ENCODE assay signal across 1 cellular context in the genomic region with DNA sequence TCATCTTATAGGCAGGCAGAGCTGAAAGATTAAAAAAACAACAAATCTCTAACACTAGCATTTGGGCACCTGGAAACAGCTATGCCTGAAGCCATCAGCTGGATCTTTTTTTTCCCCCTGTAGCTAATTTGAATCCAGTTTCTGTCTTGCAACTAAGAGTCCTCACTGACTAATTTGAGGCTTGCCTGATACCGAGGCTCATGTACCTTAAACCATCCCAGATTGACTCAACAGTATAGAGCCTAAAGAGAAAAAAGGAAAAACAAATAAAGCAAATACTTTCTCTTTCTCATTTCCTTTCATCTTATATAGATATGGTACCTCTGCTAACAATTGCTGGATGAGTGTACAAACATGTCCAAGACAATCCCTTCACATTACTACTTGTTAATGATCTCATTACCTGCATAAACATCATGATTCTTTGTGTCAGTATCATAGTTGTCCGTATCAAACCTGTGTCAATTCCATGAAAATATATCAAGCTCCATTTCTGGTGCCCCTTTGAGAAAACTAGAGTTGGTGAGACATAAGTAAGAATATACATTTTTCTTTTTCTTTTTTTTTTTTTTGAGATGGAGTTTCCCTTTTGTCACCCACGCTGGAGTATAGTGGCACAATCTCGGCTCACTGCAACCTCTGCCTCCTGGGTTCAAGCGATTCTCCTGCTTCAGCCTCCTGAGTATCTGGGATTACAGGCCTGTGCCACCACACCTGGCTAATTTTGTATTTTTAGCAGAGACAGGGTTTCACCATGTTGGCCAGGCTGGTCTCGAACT.
TF ChIP-seq lines count a peak whose summit lies in the region.

No MANE protein-coding gene starts in this region.

TF ChIP-seq in GM23338, 12 proteins besides CTCF, POLR2A, EP300 and RAD21:
- TF ChIP-seq, protein P1, sequence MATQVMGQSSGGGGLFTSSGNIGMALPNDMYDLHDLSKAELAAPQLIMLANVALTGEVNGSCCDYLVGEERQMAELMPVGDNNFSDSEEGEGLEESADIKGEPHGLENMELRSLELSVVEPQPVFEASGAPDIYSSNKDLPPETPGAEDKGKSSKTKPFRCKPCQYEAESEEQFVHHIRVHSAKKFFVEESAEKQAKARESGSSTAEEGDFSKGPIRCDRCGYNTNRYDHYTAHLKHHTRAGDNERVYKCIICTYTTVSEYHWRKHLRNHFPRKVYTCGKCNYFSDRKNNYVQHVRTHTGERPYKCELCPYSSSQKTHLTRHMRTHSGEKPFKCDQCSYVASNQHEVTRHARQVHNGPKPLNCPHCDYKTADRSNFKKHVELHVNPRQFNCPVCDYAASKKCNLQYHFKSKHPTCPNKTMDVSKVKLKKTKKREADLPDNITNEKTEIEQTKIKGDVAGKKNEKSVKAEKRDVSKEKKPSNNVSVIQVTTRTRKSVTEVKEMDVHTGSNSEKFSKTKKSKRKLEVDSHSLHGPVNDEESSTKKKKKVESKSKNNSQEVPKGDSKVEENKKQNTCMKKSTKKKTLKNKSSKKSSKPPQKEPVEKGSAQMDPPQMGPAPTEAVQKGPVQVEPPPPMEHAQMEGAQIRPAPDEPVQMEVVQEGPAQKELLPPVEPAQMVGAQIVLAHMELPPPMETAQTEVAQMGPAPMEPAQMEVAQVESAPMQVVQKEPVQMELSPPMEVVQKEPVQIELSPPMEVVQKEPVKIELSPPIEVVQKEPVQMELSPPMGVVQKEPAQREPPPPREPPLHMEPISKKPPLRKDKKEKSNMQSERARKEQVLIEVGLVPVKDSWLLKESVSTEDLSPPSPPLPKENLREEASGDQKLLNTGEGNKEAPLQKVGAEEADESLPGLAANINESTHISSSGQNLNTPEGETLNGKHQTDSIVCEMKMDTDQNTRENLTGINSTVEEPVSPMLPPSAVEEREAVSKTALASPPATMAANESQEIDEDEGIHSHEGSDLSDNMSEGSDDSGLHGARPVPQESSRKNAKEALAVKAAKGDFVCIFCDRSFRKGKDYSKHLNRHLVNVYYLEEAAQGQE (IDR thresholded peaks at IDR 0.05; ENCODE audit: unreplicated experiment): no peak
- TF ChIP-seq ZNF114 (CRISPR knock-in tag; IDR thresholded peaks at IDR 0.05): no peak
- no peak for TF ChIP-seq CREB1 (CRISPR knock-in tag; IDR thresholded peaks at IDR 0.05; ENCODE audit: low read depth)
- TF ChIP-seq, protein P2, sequence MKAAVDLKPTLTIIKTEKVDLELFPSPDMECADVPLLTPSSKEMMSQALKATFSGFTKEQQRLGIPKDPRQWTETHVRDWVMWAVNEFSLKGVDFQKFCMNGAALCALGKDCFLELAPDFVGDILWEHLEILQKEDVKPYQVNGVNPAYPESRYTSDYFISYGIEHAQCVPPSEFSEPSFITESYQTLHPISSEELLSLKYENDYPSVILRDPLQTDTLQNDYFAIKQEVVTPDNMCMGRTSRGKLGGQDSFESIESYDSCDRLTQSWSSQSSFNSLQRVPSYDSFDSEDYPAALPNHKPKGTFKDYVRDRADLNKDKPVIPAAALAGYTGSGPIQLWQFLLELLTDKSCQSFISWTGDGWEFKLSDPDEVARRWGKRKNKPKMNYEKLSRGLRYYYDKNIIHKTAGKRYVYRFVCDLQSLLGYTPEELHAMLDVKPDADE (IDR thresholded peaks at IDR 0.05): no peak
- TF ChIP-seq POLR2AphosphoS5 (IDR thresholded peaks at IDR 0.05; ENCODE audit: low read depth): no peak
- no peak for TF ChIP-seq NANOG (IDR thresholded peaks at IDR 0.05; ENCODE audit: borderline replicate concordance)
- no peak for TF ChIP-seq ZNF462 (CRISPR knock-in tag; IDR thresholded peaks at IDR 0.05)
- TF ChIP-seq EZH2 (IDR thresholded peaks at IDR 0.05; ENCODE audit: low read depth, unreplicated experiment): no peak
- no peak for TF ChIP-seq STAT1 (IDR thresholded peaks at IDR 0.05; ENCODE audit: unreplicated experiment)
- TF ChIP-seq JUNB (IDR thresholded peaks at IDR 0.05; ENCODE audit: unreplicated experiment): no peak
- no peak for TF ChIP-seq EZH2phosphoT487 (IDR thresholded peaks at IDR 0.05; ENCODE audit: unreplicated experiment)
- no peak for TF ChIP-seq ZNF331 (CRISPR knock-in tag; IDR thresholded peaks at IDR 0.05; ENCODE audit: low read depth)
